Comparison of ENCODE assay signal across 1 cellular context in the genomic region with DNA sequence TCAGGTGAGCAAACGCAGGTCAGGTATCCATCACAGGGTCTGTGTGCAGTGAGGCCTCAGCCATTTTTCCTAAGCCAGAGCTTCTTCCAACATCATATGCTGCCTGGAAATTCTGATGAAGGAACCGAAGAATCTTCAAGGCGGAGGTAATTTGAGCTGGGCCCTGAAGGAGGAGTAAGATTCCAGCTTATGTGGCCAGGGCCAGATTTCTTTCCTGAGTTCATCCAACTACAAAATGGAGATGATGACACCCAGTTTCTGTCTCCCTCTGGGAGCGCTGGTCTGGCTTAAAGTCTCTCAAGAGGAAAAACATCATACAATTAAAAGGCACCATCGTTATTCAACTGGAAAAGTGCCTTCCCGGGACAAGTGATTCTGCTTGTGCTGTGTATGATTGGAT.
TF ChIP-seq lines count a peak whose summit lies in the region.

No MANE protein-coding gene starts in this region.

TF ChIP-seq in HCT116, 20 proteins besides CTCF, POLR2A, EP300 and RAD21 (continued from another document):
- TF ChIP-seq ELF1 (IDR thresholded peaks at IDR 0.05; ENCODE audit: borderline replicate concordance, low read depth) (no peak), EGR1 (IDR thresholded peaks at IDR 0.05; ENCODE audit: low read depth) (no peak), POLR2AphosphoS5 (IDR thresholded peaks at IDR 0.05; ENCODE audit: low read depth, low read length) (no peak), ZNF274 (IDR thresholded peaks at IDR 0.05; ENCODE audit: low read depth, low read length) (no peak), ZFX (IDR thresholded peaks at IDR 0.05) (no peak), CBX3 (IDR thresholded peaks at IDR 0.05; ENCODE audit: low read depth) (no peak), FOSL1 (IDR thresholded peaks at IDR 0.05; ENCODE audit: low read depth) (no peak), CEBPB (IDR thresholded peaks at IDR 0.05; ENCODE audit: low read depth) (no peak)
- TF ChIP-seq, protein P1, sequence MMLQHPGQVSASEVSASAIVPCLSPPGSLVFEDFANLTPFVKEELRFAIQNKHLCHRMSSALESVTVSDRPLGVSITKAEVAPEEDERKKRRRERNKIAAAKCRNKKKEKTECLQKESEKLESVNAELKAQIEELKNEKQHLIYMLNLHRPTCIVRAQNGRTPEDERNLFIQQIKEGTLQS (IDR thresholded peaks at IDR 0.05) = no peak
